2 cellular contexts compared by ENCODE assay signal in genomic region chr16:55686671-55687070, GRCh38.
TF ChIP-seq lines count a peak whose summit lies in the region.

No MANE protein-coding gene starts in this region.

TF ChIP-seq in HepG2, 621 proteins besides CTCF, POLR2A, EP300 and RAD21:
- TF ChIP-seq ZNF414 (CRISPR knock-in tag; IDR thresholded peaks at IDR 0.05): no peak
- no peak for TF ChIP-seq RAD51 (IDR thresholded peaks at IDR 0.05; ENCODE audit: borderline replicate concordance)
- TF ChIP-seq GATAD2A (CRISPR knock-in tag; IDR thresholded peaks at IDR 0.05): no peak
- peak; percentile 87 for TF ChIP-seq ZKSCAN1 (IDR thresholded peaks at IDR 0.05; ENCODE audit: low read length)
- no peak for TF ChIP-seq ZNF704 (CRISPR knock-in tag; IDR thresholded peaks at IDR 0.05; ENCODE audit: borderline replicate concordance)

TF ChIP-seq in K562, 482 proteins besides CTCF, POLR2A, EP300 and RAD21:
- TF ChIP-seq FIP1L1 (IDR thresholded peaks at IDR 0.05; ENCODE audit: low read depth, low read length, poor library complexity, severe bottlenecking) (no peak), STAT6 (CRISPR knock-in tag; IDR thresholded peaks at IDR 0.05) (no peak), RCOR1 (IDR thresholded peaks at IDR 0.05; ENCODE audit: borderline replicate concordance in 1 of 2, low read depth in 2 of 2, low read length in 2 of 2) (no peak), ZKSCAN1 (IDR thresholded peaks at IDR 0.05; ENCODE audit: low read depth, low read length) (peak; percentile 61; the same call in 1 of the 2 replicates), OTX1 (CRISPR knock-in tag; IDR thresholded peaks at IDR 0.05) (no peak), CREB1 (IDR thresholded peaks at IDR 0.05) (no peak), CREB1 (CRISPR knock-in tag; IDR thresholded peaks at IDR 0.05) (no peak)
